ENCODE assay signal across 15 cellular contexts in the genomic region with DNA sequence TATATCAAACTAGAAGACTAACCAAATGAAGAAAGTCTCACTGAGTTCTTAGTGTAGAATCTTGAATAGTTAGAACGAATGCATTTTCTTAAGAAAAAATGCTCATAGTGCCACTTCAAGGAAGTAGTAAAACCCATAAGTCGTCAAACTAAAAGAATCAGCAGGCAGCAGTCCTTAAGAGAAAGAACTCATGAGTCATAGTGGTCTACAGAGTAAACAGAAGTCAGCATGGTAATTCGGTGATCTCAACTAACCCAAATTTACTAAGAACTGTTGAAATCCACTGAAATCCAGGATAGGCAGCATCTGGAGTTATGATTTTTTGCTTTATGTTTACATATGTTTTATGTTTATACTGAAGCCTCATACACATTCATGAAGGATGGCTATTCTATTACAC.
"Had no signal": no experiment of that assay in that cellular context is flagged by ENCODE, and none has a peak within 500 bp of the region (broad histone marks: within the 10 kb centered on the region; RNA-seq: fewer than 3 reads in every experiment).

No MANE protein-coding gene starts in this region.

- H3K4me3 Mint-ChIP-seq: nephron progenitor cell had no signal

- FAIRE-seq: islet of Langerhans had no signal

- ATAC-seq: activated CD4-positive, CD25-positive, alpha-beta regulatory T cell treated with anti-CD3 and anti-CD28 coated beads, Interleukin-2, amount 50 U/mL, for 24 hours had no signal

- H3K27ac Mint-ChIP-seq: nephron progenitor cell had no signal

- H3K4me1 ChIP-seq: adrenal gland, left ventricle myocardium inferior, sigmoid colon had no signal

- H3K27me3 ChIP-seq: adrenal gland, brain microvascular endothelial cell, dorsolateral prefrontal cortex, sigmoid colon had no signal

- H3K36me3 ChIP-seq: adrenal gland, brain microvascular endothelial cell, left ventricle myocardium inferior, sigmoid colon had no signal

- H3K9me3 ChIP-seq: adrenal gland, sigmoid colon had no signal

- H3K4me1 Mint-ChIP-seq: nephron progenitor cell had no signal

- H3K4me3 ChIP-seq: adrenal gland, dorsolateral prefrontal cortex, left ventricle myocardium inferior, sigmoid colon had no signal

- DNase-seq: activated naive CD4-positive, alpha-beta T cell treated with anti-CD3 and anti-CD28 coated beads, Interleukin-2, amount 50 U/mL, for 16 hours; activated T-cell treated with anti-CD3 and anti-CD28 coated beads, Interleukin-2, amount 50 U/mL, for 1 hour; adrenal gland; brain microvascular endothelial cell; dorsolateral prefrontal cortex; foreskin fibroblast; left ventricle myocardium inferior; nephron progenitor cell; sigmoid colon; stimulated activated CD4-positive, alpha-beta T cell treated with anti-CD3 and anti-CD28 coated beads, Interleukin-2, amount 100 ng/mL, for 24 hours; stimulated activated naive CD4-positive, alpha-beta T cell; substantia nigra; trophoblast cell had no signal

- H3K27ac ChIP-seq: adrenal gland, brain microvascular endothelial cell, dorsolateral prefrontal cortex, left ventricle myocardium inferior, sigmoid colon had no signal
